ENCODE assay signal across 30 cellular contexts in genomic region chr4:11596989-11597388, GRCh38.
"Had no signal": no experiment of that assay in that cellular context is flagged by ENCODE, and none has a peak within 500 bp of the region (broad histone marks: within the 10 kb centered on the region; RNA-seq: fewer than 3 reads in every experiment).

No MANE protein-coding gene starts in this region.

- H3K36me3 ChIP-seq: brain microvascular endothelial cell, gastrocnemius medialis, ovary, sigmoid colon, stomach, thyroid gland, WERI-Rb-1 had no signal

- H3K27me3 Mint-ChIP-seq: central memory CD8-positive, alpha-beta T cell; dendritic cell treated with granulocyte-macrophage colony-stimulating factor and Interleukin-4, amounts not matched to agents 40 ng/mL and 50 ng/mL, for 4 days; progenitor cell of endocrine pancreas had no signal

- H3K9me3 ChIP-seq: gastrocnemius medialis, ovary, sigmoid colon, stomach, thyroid gland had no signal

- H3K4me3 ChIP-seq: gastrocnemius medialis, hepatocyte, ovary, sigmoid colon, stomach, thyroid gland had no signal

- ATAC-seq: activated CD4-positive, CD25-positive, alpha-beta regulatory T cell treated with anti-CD3 and anti-CD28 coated beads, Interleukin-2, amount 50 U/mL, for 24 hours; gastrocnemius medialis; stimulated activated naive B cell treated with anti-CD40 and anti-IgM and Interleukin-4, amounts not matched to agents 10 μg/mL and 1 μg/mL and 100 μg/mL, for 72 hours; T-helper 17 cell had no signal

- H3K4me2 ChIP-seq: hepatocyte had no signal

- DNase-seq: activated CD4-positive, alpha-beta T cell treated with anti-CD3 and anti-CD28 coated beads for 48 hours; activated CD4-positive, alpha-beta T cell treated with anti-CD3 and anti-CD28 coated beads, Interleukin-2, amount 50 U/mL, for 48 hours; activated CD8-positive, alpha-beta memory T cell treated with anti-CD3 and anti-CD28 coated beads for 24 hours; activated effector memory CD4-positive, alpha-beta T cell treated with anti-CD3 and anti-CD28 coated beads, Interleukin-2, amount 50 U/mL, for 16 hours; activated naive CD4-positive, alpha-beta T cell treated with anti-CD3 and anti-CD28 coated beads, Interleukin-2, amount 50 U/mL, for 16 hours; activated T-cell treated with anti-CD3 and anti-CD28 coated beads, Interleukin-2, amount 50 U/mL, for 1 hour; amniotic stem cell; brain microvascular endothelial cell; endodermal cell; gastrocnemius medialis; glutamatergic neuron; islet precursor cell; naive B cell; nephron progenitor cell; ovary; sigmoid colon; stimulated activated CD4-positive, alpha-beta T cell treated with anti-CD3 and anti-CD28 coated beads, Interleukin-15, amount 100 ng/mL, for 24 hours; stimulated activated CD4-positive, alpha-beta T cell treated with anti-CD3 and anti-CD28 coated beads, Interleukin-2, amount 100 ng/mL, for 24 hours; stimulated activated naive B cell treated with anti-CD40 and anti-IgM and Interleukin-4, amounts not matched to agents 10 μg/mL and 1 μg/mL and 100 μg/mL, for 72 hours; stomach; T-helper 17 cell; T1000; thyroid gland had no signal

- H3K27ac ChIP-seq: brain microvascular endothelial cell, gastrocnemius medialis, hepatocyte, ovary, sigmoid colon, thyroid gland, WERI-Rb-1 had no signal

- H2AFZ ChIP-seq: hepatocyte had no signal

- H3K36me3 Mint-ChIP-seq: naive B cell; stimulated activated naive B cell treated with anti-CD40 and anti-IgM and Interleukin-4, amounts not matched to agents 10 μg/mL and 1 μg/mL and 100 μg/mL, for 72 hours had no signal

- H3K4me1 Mint-ChIP-seq: central memory CD8-positive, alpha-beta T cell; naive B cell; T-helper 17 cell had no signal

- H3K27ac Mint-ChIP-seq: activated T-helper 1 cell treated with anti-CD3 and anti-CD28 coated beads, Interleukin-12 subunit alpha, Interleukin-12 subunit beta, Interleukin-2, Interleukin-4 antibody, amounts not matched to agents 30 ng/mL and 10 ng/mL and 1 ng/mL, durations not matched to agents 14 hours and 24 hours and 36 hours; dendritic cell treated with granulocyte-macrophage colony-stimulating factor and Interleukin-4, amounts not matched to agents 40 ng/mL and 50 ng/mL, for 4 days; endodermal cell; nephron progenitor cell; progenitor cell of endocrine pancreas; stimulated activated naive B cell treated with anti-CD40 and anti-IgM and Interleukin-4, amounts not matched to agents 10 μg/mL and 1 μg/mL and 100 μg/mL, for 72 hours; T-helper 17 cell had no signal

- H3K4me1 ChIP-seq: gastrocnemius medialis, sigmoid colon, thyroid gland had no signal

- H3K79me2 ChIP-seq: hepatocyte had no signal

- H3K9me3 Mint-ChIP-seq: activated T-helper 1 cell treated with anti-CD3 and anti-CD28 coated beads, Interleukin-12 subunit alpha, Interleukin-12 subunit beta, Interleukin-2, Interleukin-4 antibody, amounts not matched to agents 30 ng/mL and 10 ng/mL and 1 ng/mL, durations not matched to agents 14 hours and 24 hours and 36 hours; central memory CD8-positive, alpha-beta T cell; dendritic cell treated with granulocyte-macrophage colony-stimulating factor and Interleukin-4, amounts not matched to agents 40 ng/mL and 50 ng/mL, for 4 days; endodermal cell; nephron progenitor cell; stimulated activated naive B cell treated with anti-CD40 and anti-IgM and Interleukin-4, amounts not matched to agents 10 μg/mL and 1 μg/mL and 100 μg/mL, for 72 hours had no signal

- H3K4me3 Mint-ChIP-seq: activated T-helper 1 cell treated with anti-CD3 and anti-CD28 coated beads, Interleukin-12 subunit alpha, Interleukin-12 subunit beta, Interleukin-2, Interleukin-4 antibody, amounts not matched to agents 30 ng/mL and 10 ng/mL and 1 ng/mL, durations not matched to agents 14 hours and 24 hours and 36 hours; central memory CD8-positive, alpha-beta T cell; dendritic cell treated with granulocyte-macrophage colony-stimulating factor and Interleukin-4, amounts not matched to agents 40 ng/mL and 50 ng/mL, for 4 days; endodermal cell; naive B cell; nephron progenitor cell; stimulated activated naive B cell treated with anti-CD40 and anti-IgM and Interleukin-4, amounts not matched to agents 10 μg/mL and 1 μg/mL and 100 μg/mL, for 72 hours; T-helper 17 cell had no signal

- H3K27me3 ChIP-seq: brain microvascular endothelial cell, gastrocnemius medialis, hepatocyte, ovary, sigmoid colon, stomach, thyroid gland had no signal
